Comparison of ENCODE assay signal across 8 cellular contexts in the genomic region with DNA sequence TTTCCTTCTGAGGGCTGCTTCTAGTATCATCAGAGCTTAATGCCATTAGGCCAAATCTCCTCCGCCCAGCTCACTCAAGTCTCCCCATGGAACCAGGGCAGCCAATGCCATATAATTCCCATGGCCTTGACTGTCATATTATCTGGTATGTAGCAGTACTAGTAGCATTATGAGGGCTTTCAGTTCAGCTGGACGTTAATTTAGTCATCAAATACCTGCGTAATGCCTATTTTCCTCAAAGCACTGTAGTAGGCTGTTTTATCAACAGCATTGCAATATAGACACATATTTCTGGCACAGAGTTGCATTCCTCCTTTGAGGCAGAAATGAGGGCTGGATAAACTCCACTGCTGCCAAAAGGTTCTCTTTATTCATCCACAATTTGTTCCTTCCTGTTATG. TPM values are rescaled to one million over a fixed set of nuclear protein-coding genes. Genes with fewer than 3 reads are reported as not detected.
DNase-seq lines count a peak whose midpoint lies in the region; ATAC-seq and TF ChIP-seq lines count a peak whose summit lies in the region.

No MANE protein-coding gene starts in this region.

- no peaks in the 10 kb centered on the region for H3K27me3 ChIP-seq in left lung
- H3K27me3 ChIP-seq in thyroid gland = no peaks in the 10 kb centered on the region

- H3K27ac ChIP-seq in left lung (peak overlapping the region; percentile 97 to 98), thyroid gland (peak overlapping the region in 2 of 3 donors; percentile 99)

- H3K27ac Mint-ChIP-seq in activated CD4-positive, alpha-beta T cell treated with anti-CD3 and anti-CD28 coated beads, Interleukin-2, amount 10 ng/mL, durations not matched to agents 24 days and 14 days = peak overlapping the region; percentile 93

- peaks cover 31% of the 10 kb centered on the region for H3K4me1 Mint-ChIP-seq in activated CD4-positive, alpha-beta T cell treated with anti-CD3 and anti-CD28 coated beads, Interleukin-2, amount 10 ng/mL, durations not matched to agents 24 days and 14 days

- no peak for ATAC-seq in left lung
- no peak for ATAC-seq in GM18867 (IDR thresholded peaks at IDR 0.05; ENCODE audit: unreplicated experiment)

- DNase-seq in activated CD4-positive, alpha-beta T cell treated with anti-CD3 and anti-CD28 coated beads, Interleukin-2, amount 10 ng/mL, durations not matched to agents 24 days and 14 days = no peak
- DNase-seq in activated CD4-positive, alpha-beta T cell treated with anti-CD3 and anti-CD28 coated beads for 48 hours = no peak
- DNase-seq in amniotic epithelial cell (ENCODE audit: low read depth) (peak; percentile 97), left lung (no peak), thyroid gland (no peak), T-helper 9 cell (no peak)
- DNase-seq in stimulated activated CD4-positive, alpha-beta T cell treated with anti-CD3 and anti-CD28 coated beads, Interleukin-12 subunit alpha, Interleukin-12 subunit beta, amount 100 ng/mL, for 4 hours = no peak

- H3K4me1 ChIP-seq in left lung (peaks cover 20 to 54% of the 10 kb centered on the region in 2 donors), thyroid gland (peaks cover 24 to 36% of the 10 kb centered on the region in 2 donors)

- intact Hi-C loops in activated CD4-positive, alpha-beta T cell treated with anti-CD3 and anti-CD28 coated beads, Interleukin-2, amount 10 ng/mL, durations not matched to agents 24 days and 14 days (cut with micrococcal nuclease) = loop anchor here (5.0 kb wide), 1 partner anchor 818 kb away; no protein-coding TSS in a partner anchor
- intact Hi-C loops in left lung (cut with DNase I) (no loop called here), thyroid gland (cut with DNase I) (loop anchor here (10.0 kb wide), 1 partner anchor 150 kb away; a partner anchor contains a TSS)

- H3K4me3 ChIP-seq in left lung (peak overlapping the region; percentile 89 to 90), thyroid gland (replicated peaks in 1 of 3) (no peak overlapping the region)

- no peak for TF ChIP-seq CTCF in left lung (IDR thresholded peaks at IDR 0.05)
- TF ChIP-seq CTCF in thyroid gland (IDR thresholded peaks at IDR 0.05) = no peak

- H3K9me3 ChIP-seq in left lung (peaks cover 0 to 5% of the 10 kb centered on the region in 2 donors), thyroid gland (no peaks in the 10 kb centered on the region)

- 55 to 66% methylated on average over 3 of the region's 3 CpGs for WGBS in thyroid gland, 2 donors

- TF ChIP-seq POLR2A in thyroid gland (IDR thresholded peaks at IDR 0.05) = no peak

- peaks cover 30% of the 10 kb centered on the region for H3K36me3 Mint-ChIP-seq in activated CD4-positive, alpha-beta T cell treated with anti-CD3 and anti-CD28 coated beads, Interleukin-2, amount 10 ng/mL, durations not matched to agents 24 days and 14 days (ENCODE audit: low read depth)

- H3K27me3 Mint-ChIP-seq in activated CD4-positive, alpha-beta T cell treated with anti-CD3 and anti-CD28 coated beads, Interleukin-2, amount 10 ng/mL, durations not matched to agents 24 days and 14 days = no peaks in the 10 kb centered on the region

- H3K36me3 ChIP-seq in left lung (peaks cover 0 to 11% of the 10 kb centered on the region in 2 donors), thyroid gland (no peaks in the 10 kb centered on the region)

- no peaks in the 10 kb centered on the region for H3K9me3 Mint-ChIP-seq in activated CD4-positive, alpha-beta T cell treated with anti-CD3 and anti-CD28 coated beads, Interleukin-2, amount 10 ng/mL, durations not matched to agents 24 days and 14 days

- peak overlapping the region; percentile 96 for H3K4me3 Mint-ChIP-seq in activated CD4-positive, alpha-beta T cell treated with anti-CD3 and anti-CD28 coated beads, Interleukin-2, amount 10 ng/mL, durations not matched to agents 24 days and 14 days

RNA-seq across cellular contexts. Expression of a gene that starts 1.7 kb away (rescaled TPM):
- total RNA-seq in activated CD4-positive, alpha-beta T cell treated with anti-CD3 and anti-CD28 coated beads, Interleukin-2, amount 10 ng/mL, durations not matched to agents 24 days and 14 days = 62.2 and 62.4 TPM in 2 replicates
- total RNA-seq in left lung (10 to 100 TPM; 47.4 to 53.9 TPM), thyroid gland (10 to 100 TPM; 32.4 to 55.3 (median 37.2) TPM)

RNA-seq across cellular contexts. Expression of a gene that starts 1.8 kb away (rescaled TPM):
- total RNA-seq in activated CD4-positive, alpha-beta T cell treated with anti-CD3 and anti-CD28 coated beads, Interleukin-2, amount 10 ng/mL, durations not matched to agents 24 days and 14 days = 0.09 and 0.30 TPM in 2 replicates
- total RNA-seq in left lung (not detected), thyroid gland (not detected)

RNA-seq across cellular contexts. Expression of a gene that starts 57.0 kb away (rescaled TPM):
- 0.54 and 0.57 TPM in 2 replicates for total RNA-seq in activated CD4-positive, alpha-beta T cell treated with anti-CD3 and anti-CD28 coated beads, Interleukin-2, amount 10 ng/mL, durations not matched to agents 24 days and 14 days
- total RNA-seq in left lung (1 to 10 TPM; 5.3 to 5.6 TPM), thyroid gland (1 to 10 TPM in 1 of 4 donors, not detected in 3; 1.4 TPM)

Comparison
In these comparisons a context has a peak if more than half of its experiments do, and no peak if none do; other contexts are left out.
1. H3K4me3 ChIP-seq: peak in left lung (2 of 2); none in thyroid gland (0 of 3).
2. intact Hi-C loops: an anchor here in activated CD4-positive, alpha-beta T cell treated with anti-CD3 and anti-CD28 coated beads, Interleukin-2, amount 10 ng/mL, durations not matched to agents 24 days and 14 days (5.0 kb wide) and thyroid gland (10.0 kb wide); none called in left lung.